Comparison of ENCODE assay signal across 36 cellular contexts in genomic region chr12:106696861-106697417, GRCh38.
"Had no signal": no experiment of that assay in that cellular context is flagged by ENCODE, and none has a peak within 500 bp of the region (broad histone marks: within the 10 kb centered on the region; RNA-seq: fewer than 3 reads in every experiment).

No MANE protein-coding gene starts in this region.

- H3K9me3 ChIP-seq: SJSA1 had no signal

- H3K27me3 Mint-ChIP-seq: activated naive CD8-positive, alpha-beta T cell treated with anti-CD3 and anti-CD28 coated beads for 36 hours had no signal

- DNase-seq: activated CD4-positive, alpha-beta T cell treated with anti-CD3 and anti-CD28 coated beads for 1 hour; activated CD4-positive, alpha-beta T cell treated with anti-CD3 and anti-CD28 coated beads for 48 hours; activated CD4-positive, alpha-beta T cell treated with anti-CD3 and anti-CD28 coated beads, Interleukin-2, amount 50 U/mL, for 48 hours; activated CD4-positive, CD25-positive, alpha-beta regulatory T cell; activated CD8-positive, alpha-beta memory T cell treated with anti-CD3 and anti-CD28 coated beads, Interleukin-2, amount 50 U/mL, for 48 hours; activated CD8-positive, alpha-beta T cell treated with anti-CD3 and anti-CD28 coated beads, Interleukin-2, amount 10 ng/mL, durations not matched to agents 7 days and 5 days; activated effector memory CD4-positive, alpha-beta T cell treated with anti-CD3 and anti-CD28 coated beads, Interleukin-2, amount 50 U/mL, for 16 hours; activated naive CD4-positive, alpha-beta T cell; activated naive CD4-positive, alpha-beta T cell treated with anti-CD3 and anti-CD28 coated beads, Interleukin-2, amount 50 U/mL, for 16 hours; activated naive CD8-positive, alpha-beta T cell treated with anti-CD3 and anti-CD28 coated beads for 36 hours; activated T-cell treated with anti-CD3 and anti-CD28 coated beads, Interleukin-2, amount 50 U/mL, for 72 hours; amniotic stem cell; aorta; brain microvascular endothelial cell; central memory CD4-positive, alpha-beta T cell; Karpas-422; KBM-7; NCI-H1105; NCI-H1417 treated with DMSO at 0.1 percent for 48 hours; NCI-H187 treated with DMSO at 0.1 percent for 48 hours; NCI-H2081; NCI-H2171 treated with DMSO at 0.1 percent for 48 hours; NCI-H226; NCI-H446 treated with DMSO at 0.1 percent for 48 hours; NCI-H524; NCI-H69; NCI-H82; SHP77; SW 1271; T-helper 1 cell; T-helper 2 cell; T-helper 9 cell; WERI-Rb-1 had no signal

- ATAC-seq: activated CD8-positive, alpha-beta T cell treated with anti-CD3 and anti-CD28 coated beads, Interleukin-2, amount 10 ng/mL, durations not matched to agents 7 days and 5 days; activated T-cell treated with anti-CD3 and anti-CD28 coated beads, Interleukin-2, amount 50 U/mL, for 72 hours; activated T-helper 17 cell treated with anti-CD3 and anti-CD28 coated beads, Interleukin-2, amount 50 U/mL, for 72 hours; Panc1 had no signal

- H3K36me3 ChIP-seq: brain microvascular endothelial cell, SJSA1, WERI-Rb-1 had no signal

- H3K27ac ChIP-seq: brain microvascular endothelial cell, SJSA1, WERI-Rb-1 had no signal

- H3K4me3 Mint-ChIP-seq: activated CD8-positive, alpha-beta T cell treated with anti-CD3 and anti-CD28 coated beads, Interleukin-2, amount 10 ng/mL, durations not matched to agents 7 days and 5 days; activated naive CD8-positive, alpha-beta T cell treated with anti-CD3 and anti-CD28 coated beads for 36 hours; activated T-cell treated with anti-CD3 and anti-CD28 coated beads, Interleukin-2, amount 50 U/mL, for 72 hours; activated T-helper 17 cell treated with anti-CD3 and anti-CD28 coated beads, Interleukin-2, amount 50 U/mL, for 72 hours had no signal

- H3K4me1 ChIP-seq: SJSA1 had no signal

- H3K4me1 Mint-ChIP-seq: activated naive CD8-positive, alpha-beta T cell treated with anti-CD3 and anti-CD28 coated beads for 36 hours; activated T-helper 17 cell treated with anti-CD3 and anti-CD28 coated beads, Interleukin-2, amount 50 U/mL, for 72 hours had no signal

- H3K4me3 ChIP-seq: SJSA1 had no signal

- H3K27ac Mint-ChIP-seq: activated CD8-positive, alpha-beta T cell treated with anti-CD3 and anti-CD28 coated beads, Interleukin-2, amount 10 ng/mL, durations not matched to agents 7 days and 5 days; activated naive CD8-positive, alpha-beta T cell treated with anti-CD3 and anti-CD28 coated beads for 36 hours; activated T-cell treated with anti-CD3 and anti-CD28 coated beads, Interleukin-2, amount 50 U/mL, for 72 hours; activated T-helper 17 cell treated with anti-CD3 and anti-CD28 coated beads, Interleukin-2, amount 50 U/mL, for 72 hours had no signal

- H3K27me3 ChIP-seq: brain microvascular endothelial cell had no signal
